In the genomic region with DNA sequence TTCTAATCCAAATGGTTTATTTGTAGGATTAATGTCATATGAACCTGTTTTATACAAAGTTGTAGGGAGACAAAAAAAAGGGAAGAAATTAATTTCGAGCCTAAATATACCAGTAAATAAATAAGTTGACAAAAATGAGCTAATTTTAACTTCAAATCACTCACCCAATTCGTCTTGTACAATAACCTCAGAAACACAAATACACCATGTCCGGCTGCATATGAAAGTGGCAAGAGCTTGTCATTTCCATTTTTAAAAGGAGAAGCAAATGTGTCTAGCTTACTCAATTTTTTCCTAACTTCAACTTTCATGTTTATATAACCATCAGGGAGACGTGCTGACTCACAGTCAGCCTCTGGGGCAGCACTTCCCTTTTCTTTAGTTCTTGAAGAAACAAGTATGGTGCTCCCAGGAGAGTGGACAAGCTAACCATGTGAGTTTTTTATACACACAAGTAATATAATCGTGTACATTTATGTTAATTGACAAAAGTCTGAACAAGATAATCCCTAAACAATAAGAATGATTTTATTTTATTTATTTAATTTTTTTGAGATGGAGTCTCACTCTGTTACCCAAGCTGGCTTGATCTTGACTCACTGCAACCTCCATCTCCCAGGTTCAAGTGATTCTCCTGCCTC, we compare ENCODE assay signal across 8 cellular contexts. TPM values are rescaled to one million over a fixed set of nuclear protein-coding genes. Genes with fewer than 3 reads are reported as not detected.
DNase-seq lines count a peak whose midpoint lies in the region; ATAC-seq and TF ChIP-seq lines count a peak whose summit lies in the region.

No MANE protein-coding gene starts in this region.

- no peak overlapping the region for H3K27ac ChIP-seq in foreskin keratinocyte

- peak overlapping the region; percentile 62 for H3K9ac ChIP-seq in skeletal muscle satellite cell (ENCODE audit: low read depth, low read length)

- H3K4me3 ChIP-seq in AG09309 (ENCODE audit: control insufficient read depth, low read depth, low read length) (no peak overlapping the region), skeletal muscle satellite cell (ENCODE audit: low read length) (no peak overlapping the region)

- H3K27me3 ChIP-seq in foreskin keratinocyte (no peaks in the 10 kb centered on the region), skeletal muscle satellite cell (ENCODE audit: control insufficient read depth, insufficient read depth, low read length) (no peaks in the 10 kb centered on the region)

- H3K4me1 ChIP-seq in foreskin keratinocyte (peaks cover 16% of the 10 kb centered on the region), skeletal muscle satellite cell (ENCODE audit: control insufficient read depth, insufficient read depth, low read length) (peaks cover 29% of the 10 kb centered on the region)

- H3K36me3 ChIP-seq in skeletal muscle satellite cell (ENCODE audit: insufficient read depth, low read length) = no peaks in the 10 kb centered on the region

- H3K9me3 ChIP-seq in skeletal muscle satellite cell (replicated peaks; ENCODE audit: low read length) = no peaks in the 10 kb centered on the region

- ATAC-seq in GM18909 (IDR thresholded peaks at IDR 0.05; ENCODE audit: poor library complexity, unreplicated experiment) (peak; percentile 89), HG03103 (IDR thresholded peaks at IDR 0.05; ENCODE audit: low read depth, unreplicated experiment) (peak; percentile 90), SK-N-SH treated with all-trans-retinoic acid at 6 μM for 48 hours (peak; percentile 62), foreskin keratinocyte (peak; percentile 58)

- DNase-seq in AG09309 (ENCODE audit: low read depth) (peak; percentile 73), foreskin keratinocyte (peak in 1 of 2 donors; percentile 56), DMS114 treated with DMSO at 0.1 percent for 48 hours (lab: John Stamatoyannopoulos, UW; ENCODE audit: unreplicated experiment) (no peak)
- DNase-seq in activated effector memory CD4-positive, alpha-beta T cell treated with Interleukin-2 at 50 U/mL for 16 hours = no peak

- H3K4me2 ChIP-seq in skeletal muscle satellite cell (ENCODE audit: low read length) = peak overlapping the region; percentile 50

- TF ChIP-seq CTCF in AG09309 (IDR thresholded peaks at IDR 0.05; ENCODE audit: control insufficient read depth, insufficient read depth, low read depth, low read length, missing control alignments) = no peak
- TF ChIP-seq CTCF in foreskin keratinocyte (conservative IDR thresholded peaks at IDR 0.05) = no peak

TF ChIP-seq in SK-N-SH treated with all-trans-retinoic acid at 6 μM for 48 hours, 23 proteins besides CTCF, POLR2A, EP300 and RAD21:
- TF ChIP-seq, protein P1, sequence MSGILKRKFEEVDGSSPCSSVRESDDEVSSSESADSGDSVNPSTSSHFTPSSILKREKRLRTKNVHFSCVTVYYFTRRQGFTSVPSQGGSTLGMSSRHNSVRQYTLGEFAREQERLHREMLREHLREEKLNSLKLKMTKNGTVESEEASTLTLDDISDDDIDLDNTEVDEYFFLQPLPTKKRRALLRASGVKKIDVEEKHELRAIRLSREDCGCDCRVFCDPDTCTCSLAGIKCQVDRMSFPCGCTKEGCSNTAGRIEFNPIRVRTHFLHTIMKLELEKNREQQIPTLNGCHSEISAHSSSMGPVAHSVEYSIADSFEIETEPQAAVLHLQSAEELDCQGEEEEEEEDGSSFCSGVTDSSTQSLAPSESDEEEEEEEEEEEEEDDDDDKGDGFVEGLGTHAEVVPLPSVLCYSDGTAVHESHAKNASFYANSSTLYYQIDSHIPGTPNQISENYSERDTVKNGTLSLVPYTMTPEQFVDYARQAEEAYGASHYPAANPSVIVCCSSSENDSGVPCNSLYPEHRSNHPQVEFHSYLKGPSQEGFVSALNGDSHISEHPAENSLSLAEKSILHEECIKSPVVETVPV (CRISPR knock-in tag; IDR thresholded peaks at IDR 0.05) = no peak
- TF ChIP-seq ZNF8 (CRISPR knock-in tag; IDR thresholded peaks at IDR 0.05) (no peak), SNAI2 (CRISPR knock-in tag; IDR thresholded peaks at IDR 0.05) (no peak), ZFP3 (CRISPR knock-in tag; IDR thresholded peaks at IDR 0.05) (no peak), ARNTL (CRISPR knock-in tag; IDR thresholded peaks at IDR 0.05; ENCODE audit: borderline replicate concordance, low read depth) (no peak), GLIS3 (CRISPR knock-in tag; IDR thresholded peaks at IDR 0.05) (no peak)
- TF ChIP-seq, protein P2, sequence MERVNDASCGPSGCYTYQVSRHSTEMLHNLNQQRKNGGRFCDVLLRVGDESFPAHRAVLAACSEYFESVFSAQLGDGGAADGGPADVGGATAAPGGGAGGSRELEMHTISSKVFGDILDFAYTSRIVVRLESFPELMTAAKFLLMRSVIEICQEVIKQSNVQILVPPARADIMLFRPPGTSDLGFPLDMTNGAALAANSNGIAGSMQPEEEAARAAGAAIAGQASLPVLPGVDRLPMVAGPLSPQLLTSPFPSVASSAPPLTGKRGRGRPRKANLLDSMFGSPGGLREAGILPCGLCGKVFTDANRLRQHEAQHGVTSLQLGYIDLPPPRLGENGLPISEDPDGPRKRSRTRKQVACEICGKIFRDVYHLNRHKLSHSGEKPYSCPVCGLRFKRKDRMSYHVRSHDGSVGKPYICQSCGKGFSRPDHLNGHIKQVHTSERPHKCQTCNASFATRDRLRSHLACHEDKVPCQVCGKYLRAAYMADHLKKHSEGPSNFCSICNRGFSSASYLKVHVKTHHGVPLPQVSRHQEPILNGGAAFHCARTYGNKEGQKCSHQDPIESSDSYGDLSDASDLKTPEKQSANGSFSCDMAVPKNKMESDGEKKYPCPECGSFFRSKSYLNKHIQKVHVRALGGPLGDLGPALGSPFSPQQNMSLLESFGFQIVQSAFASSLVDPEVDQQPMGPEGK (CRISPR knock-in tag; IDR thresholded peaks at IDR 0.05; ENCODE audit: borderline replicate concordance) = no peak
- TF ChIP-seq, protein P3, sequence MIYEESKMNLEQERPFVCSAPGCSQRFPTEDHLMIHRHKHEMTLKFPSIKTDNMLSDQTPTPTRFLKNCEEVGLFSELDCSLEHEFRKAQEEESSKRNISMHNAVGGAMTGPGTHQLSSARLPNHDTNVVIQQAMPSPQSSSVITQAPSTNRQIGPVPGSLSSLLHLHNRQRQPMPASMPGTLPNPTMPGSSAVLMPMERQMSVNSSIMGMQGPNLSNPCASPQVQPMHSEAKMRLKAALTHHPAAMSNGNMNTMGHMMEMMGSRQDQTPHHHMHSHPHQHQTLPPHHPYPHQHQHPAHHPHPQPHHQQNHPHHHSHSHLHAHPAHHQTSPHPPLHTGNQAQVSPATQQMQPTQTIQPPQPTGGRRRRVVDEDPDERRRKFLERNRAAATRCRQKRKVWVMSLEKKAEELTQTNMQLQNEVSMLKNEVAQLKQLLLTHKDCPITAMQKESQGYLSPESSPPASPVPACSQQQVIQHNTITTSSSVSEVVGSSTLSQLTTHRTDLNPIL (CRISPR knock-in tag; IDR thresholded peaks at IDR 0.05; ENCODE audit: low read depth) = no peak
TF ChIP-seq in SK-N-SH treated with all-trans-retinoic acid at 6 μM for 48 hours: peak in this region for 0.

RNA-seq across cellular contexts. Expression of a gene that starts 55.5 kb away (rescaled TPM):
- total RNA-seq in foreskin keratinocyte = 83.9 and 85.2 TPM in 2 replicates
- 37.5 and 43.9 TPM in 2 replicates for polyA plus RNA-seq in foreskin keratinocyte
- 30.4 and 43.6 TPM in 2 replicates for total RNA-seq in skeletal muscle satellite cell (2012; rRNA removed)
